10 cellular contexts compared by ENCODE assay signal in genomic region chr4:113784497-113785254, GRCh38. TPM values are rescaled to one million over a fixed set of nuclear protein-coding genes. Genes with fewer than 3 reads are reported as not detected.
DNase-seq lines count a peak whose midpoint lies in the region; TF ChIP-seq lines count a peak whose summit lies in the region.
"Had no signal": no experiment of that assay in that cellular context is flagged by ENCODE, and none has a peak within 500 bp of the region (broad histone marks: within the 10 kb centered on the region; RNA-seq: fewer than 3 reads in every experiment).

No MANE protein-coding gene starts in this region.

- TF ChIP-seq CTCF in tibial artery (IDR thresholded peaks at IDR 0.05) (no peak), mesothelial cell of epicardium (IDR thresholded peaks at IDR 0.05; ENCODE audit: unreplicated experiment) (no peak), coronary artery (IDR thresholded peaks at IDR 0.05) (no peak)

- H3K9me3 ChIP-seq in tibial artery, result no peaks in the 10 kb centered on the region
- H3K9me3 ChIP-seq: vagina had no signal

- intact Hi-C loops in tibial artery (cut with DNase I; ENCODE audit: low total_unique reads), result loop anchor here (10.0 kb wide), 1 partner anchor 290 kb away; no protein-coding TSS in a partner anchor

- DNase-seq in COLO829 (ENCODE audit: low spot score), result peak; percentile 71
- DNase-seq in NCI-H460 (ENCODE audit: extremely low read depth, low read depth), result peak; percentile 64
- DNase-seq in dermis microvascular lymphatic vessel endothelial cell (ENCODE audit: low read depth in 2 of 2), result peak; percentile 69 to 96
- peak; percentile 66 for DNase-seq in myocyte (ENCODE audit: low read depth)
- no peak for DNase-seq in tibial artery
- no peak for DNase-seq in mesothelial cell of epicardium (ENCODE audit: low spot score in 2 of 2, unreplicated experiment in 2 of 2)
- no peak for DNase-seq in coronary artery (ENCODE audit: low spot score)
- DNase-seq in T-helper 2 cell, result no peak

- H3K36me3 Mint-ChIP-seq in mesothelial cell of epicardium, result no peaks in the 10 kb centered on the region
- H3K36me3 Mint-ChIP-seq: brain had no signal

- H3K4me3 Mint-ChIP-seq in mesothelial cell of epicardium, result no peak overlapping the region
- H3K4me3 Mint-ChIP-seq: brain had no signal

- H3K27ac ChIP-seq in tibial artery (peak overlapping the region in 1 of 2 donors; percentile 3), coronary artery (peak overlapping the region in 1 of 2 donors; percentile 50)
- H3K27ac ChIP-seq: vagina had no signal

- no peaks in the 10 kb centered on the region for H3K27me3 Mint-ChIP-seq in mesothelial cell of epicardium (ENCODE audit: low read depth)

- H3K4me3 ChIP-seq in tibial artery (no peak overlapping the region), coronary artery (no peak overlapping the region)
- H3K4me3 ChIP-seq: vagina had no signal

- H3K4me1 Mint-ChIP-seq in mesothelial cell of epicardium, result no peaks in the 10 kb centered on the region
- H3K4me1 Mint-ChIP-seq: brain had no signal

- H3K27ac Mint-ChIP-seq in mesothelial cell of epicardium, result no peak overlapping the region
- H3K27ac Mint-ChIP-seq: brain had no signal

- no peaks in the 10 kb centered on the region for H3K36me3 ChIP-seq in tibial artery
- H3K36me3 ChIP-seq: vagina had no signal

- H3K27me3 ChIP-seq in tibial artery, result no peaks in the 10 kb centered on the region
- H3K27me3 ChIP-seq: vagina had no signal

- H3K9me3 Mint-ChIP-seq in mesothelial cell of epicardium, result peaks cover 5% of the 10 kb centered on the region
- H3K9me3 Mint-ChIP-seq: brain had no signal

- peaks cover 0 to 13% (median 7%) of the 10 kb centered on the region in 4 donors for H3K4me1 ChIP-seq in tibial artery

RNA-seq across cellular contexts. Expression of gene CAMK2D, which starts 23.1 kb away (rescaled TPM):
- total RNA-seq in NCI-H460 (2014; rRNA removed; shearing (Covaris generic)), result 53.0 and 58.8 TPM in 2 replicates
- 34.9 and 42.3 TPM in 2 replicates for polyA plus RNA-seq in NCI-H460 (2014; cell fraction: nucleus; rRNA removed)
- 37.5 and 52.2 TPM in 2 replicates for total RNA-seq in dermis microvascular lymphatic vessel endothelial cell
- total RNA-seq in myocyte, result 265 and 306 TPM in 2 replicates
- polyA plus RNA-seq in myocyte (2012), result 47.2 TPM
- 31.7 to 35.1 TPM (median 33.9 TPM) in 3 replicates for total RNA-seq in mesothelial cell of epicardium

Comparison
In these comparisons a context has a peak if more than half of its experiments do, and no peak if none do; other contexts are left out.
1. DNase-seq: peak in COLO829 (single experiment), NCI-H460 (single experiment), dermis microvascular lymphatic vessel endothelial cell (2 of 2) and myocyte (single experiment); none in tibial artery (0 of 2), mesothelial cell of epicardium (0 of 2), coronary artery (single experiment) and T-helper 2 cell (0 of 5).